Comparison of ENCODE assay signal across 17 cellular contexts in genomic region chr15:39438795-39439577, GRCh38.
A peak's percentile ranks its signal among the peaks of the same experiment; 100 is the strongest.
DNase-seq lines count a peak whose midpoint lies in the region; ATAC-seq and TF ChIP-seq lines count a peak whose summit lies in the region.
"Had no signal": no experiment of that assay in that cellular context is flagged by ENCODE, and none has a peak within 500 bp of the region (broad histone marks: within the 10 kb centered on the region; RNA-seq: fewer than 3 reads in every experiment).

No MANE protein-coding gene starts in this region.

- peak; percentile 42 for TF ChIP-seq RAD21 in Ishikawa (IDR thresholded peaks at IDR 0.05; ENCODE audit: low read depth)

- WGBS in mesendoderm (ENCODE audit: extremely low coverage, insufficient coverage, low lambda C conversion rate), result no CpG with 5 or more reads among the region's 9 CpGs

- H2BK120ac ChIP-seq in mesendoderm (ENCODE audit: low read depth, low read length), result no peak overlapping the region

- H3K23ac ChIP-seq in mesendoderm (ENCODE audit: low read length), result no peak overlapping the region

- H2BK5ac ChIP-seq in mesendoderm (ENCODE audit: low read length), result no peak overlapping the region

- DNase-seq in COLO668 (lab: John Stamatoyannopoulos, UW; ENCODE audit: unreplicated experiment) (peak; percentile 20), cerebellar cortex (ENCODE audit: low spot score) (peak; percentile 19), mesendoderm (peak; percentile 44), T-helper 9 cell (no peak)
- DNase-seq in stimulated activated CD4-positive, alpha-beta T cell treated with anti-CD3 and anti-CD28 coated beads, Interleukin-1b, Interleukin-23, amount 100 ng/mL, for 48 hours, result no peak
- DNase-seq: activated CD4-positive, alpha-beta T cell treated with anti-CD3 and anti-CD28 coated beads, Interleukin-2, amount 50 U/mL, for 4 hours; CD4-positive, alpha-beta T cell; foreskin melanocyte; NCI-H1694; stimulated activated CD4-positive, alpha-beta T cell treated with anti-CD3 and anti-CD28 coated beads, Interleukin-2, amount 100 ng/mL, for 24 hours; stimulated activated naive CD4-positive, alpha-beta T cell; T-helper 1 cell had no signal

- no peak overlapping the region for H4K8ac ChIP-seq in mesendoderm (ENCODE audit: low read depth, low read length)

- H3K4me3 ChIP-seq in mesendoderm (ENCODE audit: low read length), result no peak overlapping the region
- H3K4me3 ChIP-seq: dorsolateral prefrontal cortex, prostate gland had no signal

- H4K5ac ChIP-seq in mesendoderm (ENCODE audit: low read length), result no peak overlapping the region

- TF ChIP-seq EP300 in Ishikawa (IDR thresholded peaks at IDR 0.05; ENCODE audit: borderline replicate concordance), result no peak

- H2AK5ac ChIP-seq in mesendoderm (ENCODE audit: low read length), result no peak overlapping the region

- no peaks in the 10 kb centered on the region for H3K27me3 ChIP-seq in mesendoderm (ENCODE audit: insufficient read depth, low read length, poor library complexity)
- H3K27me3 ChIP-seq: dorsolateral prefrontal cortex had no signal

- no peak for ATAC-seq in GM19455 (IDR thresholded peaks at IDR 0.05; ENCODE audit: unreplicated experiment)
- ATAC-seq in GM18909 (IDR thresholded peaks at IDR 0.05; ENCODE audit: poor library complexity, unreplicated experiment), result no peak

- no peak overlapping the region for H2BK15ac ChIP-seq in mesendoderm (replicated peaks; ENCODE audit: low read depth)

- no peak overlapping the region for H3K56ac ChIP-seq in mesendoderm (ENCODE audit: low read length)

- H3K4me2 ChIP-seq in mesendoderm (ENCODE audit: low read length), result no peak overlapping the region

- no peaks in the 10 kb centered on the region for H3K79me2 ChIP-seq in mesendoderm (ENCODE audit: control insufficient read depth, insufficient read depth, low read length)

- no peaks in the 10 kb centered on the region for H3K79me1 ChIP-seq in mesendoderm (ENCODE audit: low read length)

- H3K4ac ChIP-seq in mesendoderm (ENCODE audit: low read depth, low read length), result no peak overlapping the region

- no peak overlapping the region for H3K18ac ChIP-seq in mesendoderm (ENCODE audit: low read length)

- no peaks in the 10 kb centered on the region for H3K36me3 ChIP-seq in mesendoderm (ENCODE audit: control insufficient read depth, insufficient read depth, low read length)
- H3K36me3 ChIP-seq: prostate gland had no signal

- H3K4me1 ChIP-seq in mesendoderm (ENCODE audit: control insufficient read depth, low read depth, low read length), result no peaks in the 10 kb centered on the region
- H3K4me1 ChIP-seq: prostate gland had no signal

- no peak overlapping the region for H3K27ac ChIP-seq in mesendoderm (ENCODE audit: low read depth, low read length)
- H3K27ac ChIP-seq: dorsolateral prefrontal cortex, prostate gland had no signal

- H3K9ac ChIP-seq in mesendoderm (ENCODE audit: low read length), result no peak overlapping the region

TF ChIP-seq in Ishikawa, 13 proteins besides CTCF, POLR2A, EP300 and RAD21:
- TF ChIP-seq USF1 (IDR thresholded peaks at IDR 0.05), result no peak
- no peak for TF ChIP-seq TCF12 (IDR thresholded peaks at IDR 0.05; ENCODE audit: low read depth)
- TF ChIP-seq, protein P1, sequence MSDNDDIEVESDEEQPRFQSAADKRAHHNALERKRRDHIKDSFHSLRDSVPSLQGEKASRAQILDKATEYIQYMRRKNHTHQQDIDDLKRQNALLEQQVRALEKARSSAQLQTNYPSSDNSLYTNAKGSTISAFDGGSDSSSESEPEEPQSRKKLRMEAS (IDR thresholded peaks at IDR 0.05), result no peak
- TF ChIP-seq CREB1 (IDR thresholded peaks at IDR 0.05; ENCODE audit: low read depth), result no peak

Comparison
In these comparisons a context has a peak if more than half of its experiments do, and no peak if none do; other contexts are left out.
1. DNase-seq: peak in COLO668 (single experiment), cerebellar cortex (single experiment) and mesendoderm (single experiment); none in T-helper 9 cell (single experiment) and stimulated activated CD4-positive, alpha-beta T cell treated with anti-CD3 and anti-CD28 coated beads, Interleukin-1b, Interleukin-23, amount 100 ng/mL, for 48 hours (single experiment).